Comparison of ENCODE assay signal across 18 cellular contexts in the genomic region with DNA sequence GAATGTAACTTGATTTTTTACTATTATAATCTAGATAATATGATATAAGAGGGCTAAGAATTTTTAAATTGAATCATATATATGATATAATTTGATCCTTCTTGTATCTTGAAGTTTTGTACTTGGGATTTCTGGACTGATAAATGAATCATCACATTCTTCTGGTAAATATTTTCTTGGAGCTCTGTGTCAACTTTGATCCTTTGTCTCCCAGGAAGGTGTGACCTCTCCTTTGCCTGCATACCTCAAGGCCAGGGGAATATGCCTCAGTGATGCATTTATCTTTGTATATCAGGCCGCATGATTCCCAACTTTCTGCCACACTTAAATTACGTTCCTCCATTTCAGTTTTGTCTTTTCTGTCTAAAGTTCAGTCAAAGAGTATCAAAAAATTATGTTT.
DNase-seq lines count a peak whose midpoint lies in the region; ATAC-seq, FAIRE-seq and TF ChIP-seq lines count a peak whose summit lies in the region.
"Had no signal": no experiment of that assay in that cellular context is flagged by ENCODE, and none has a peak within 500 bp of the region (broad histone marks: within the 10 kb centered on the region; RNA-seq: fewer than 3 reads in every experiment).

No MANE protein-coding gene starts in this region.

- 30% methylated on average over 2 of the region's 2 CpGs for WGBS in A549 (ENCODE audit: missing lambda C conversion rate)

- no peak for TF ChIP-seq POLR2A in A549 (IDR thresholded peaks at IDR 0.05; ENCODE audit: low read length)

- no peak overlapping the region for H3K27ac Mint-ChIP-seq in CD14-positive monocyte
- H3K27ac Mint-ChIP-seq: activated naive CD4-positive, alpha-beta T cell treated with anti-CD3 and anti-CD28 coated beads, Interleukin-2, amount 50 U/mL, for 72 hours had no signal

- H3K4me3 ChIP-seq in A549, result no peak overlapping the region
- H3K4me3 ChIP-seq: skin epidermis, tibial artery had no signal

- H3K27me3 Mint-ChIP-seq in CD14-positive monocyte (ENCODE audit: low read depth in 3 of 3), result no peaks in the 10 kb centered on the region

- H3K9me3 ChIP-seq in A549, result no peaks in the 10 kb centered on the region
- H3K9me3 ChIP-seq: tibial artery had no signal

- H3K27ac ChIP-seq in A549 (peak overlapping the region; percentile 54 to 84; a peak in 5 of 6 replicates), angular gyrus (ENCODE audit: low read depth, low read length) (peak overlapping the region; percentile 22)
- H3K27ac ChIP-seq: skin epidermis, tibial artery had no signal

- peaks cover 30 to 41% of the 10 kb centered on the region in 2 donors for H3K36me3 Mint-ChIP-seq in CD14-positive monocyte
- H3K36me3 Mint-ChIP-seq: activated naive CD4-positive, alpha-beta T cell treated with anti-CD3 and anti-CD28 coated beads, Interleukin-2, amount 50 U/mL, for 72 hours had no signal

- peaks cover 53% of the 10 kb centered on the region for H3K4me1 Mint-ChIP-seq in CD14-positive monocyte

- ATAC-seq in A549 (peak; percentile 56 to 72; a peak in 4 of 6 replicates), GM18511 (IDR thresholded peaks at IDR 0.05; ENCODE audit: unreplicated experiment) (no peak), left cardiac atrium (no peak), HG03565 (IDR thresholded peaks at IDR 0.05; ENCODE audit: unreplicated experiment) (no peak)
- ATAC-seq: activated naive CD4-positive, alpha-beta T cell treated with anti-CD3 and anti-CD28 coated beads, Interleukin-2, amount 50 U/mL, for 72 hours; activated T-cell treated with anti-CD3 and anti-CD28 coated beads, Interleukin-2, amount 50 U/mL, for 4 hours had no signal

- FAIRE-seq in A549 (lab: Jason Lieb, UNC) (peak; percentile 77), HTR-8/SVneo (lab: Jason Lieb, UNC) (peak; percentile 52)

- peak overlapping the region; percentile 67 for H3K4me2 ChIP-seq in A549

- H3K4me1 ChIP-seq in A549, result peaks cover 46% of the 10 kb centered on the region

- CTCF ChIA-PET in A549 (lab: Yijun Ruan, JAX), result interaction anchor here (0.5 to 1.7 kb wide), 2 partner anchors 11 to 298 kb away, joined by 4 to 6 read pairs; no protein-coding TSS in a partner anchor

- DNase-seq in A549 (ENCODE audit: low read depth in 1 of 2, low spot score in 1 of 2) (peak; percentile 46 to 62), HTR-8/SVneo (ENCODE audit: insufficient read length, low spot score) (peak; percentile 36), kidney tubule cell (ENCODE audit: low spot score) (peak; percentile 85), CD14-positive monocyte (ENCODE audit: low spot score) (no peak), left cardiac atrium (no peak)
- DNase-seq: 8988T; activated T-cell treated with anti-CD3 and anti-CD28 coated beads, Interleukin-2, amount 50 U/mL, for 4 hours; central memory CD4-positive, alpha-beta T cell; effector CD8-positive, alpha-beta T cell; hippocampal formation; NCI-H1105; NCI-H526 treated with DMSO at 0.1 percent for 48 hours; tibial artery had no signal

- POLR2A ChIA-PET in A549 (lab: Yijun Ruan, JAX), result no interaction called here

- TF ChIP-seq EP300 in A549 (IDR thresholded peaks at IDR 0.05), result no peak

- TF ChIP-seq RAD21 in A549 (conservative IDR thresholded peaks at IDR 0.05 in 1 of 2, IDR thresholded peaks at IDR 0.05 in 1 of 2), result no peak

- TF ChIP-seq CTCF in A549 (IDR thresholded peaks at IDR 0.05) (no peak), CD14-positive monocyte (IDR thresholded peaks at IDR 0.05) (no peak)

- peaks cover 0 to 2% (median 0%) of the 10 kb centered on the region in 7 donors for H3K9me3 Mint-ChIP-seq in CD14-positive monocyte
- H3K9me3 Mint-ChIP-seq: activated naive CD4-positive, alpha-beta T cell treated with anti-CD3 and anti-CD28 coated beads, Interleukin-2, amount 50 U/mL, for 72 hours; activated T-cell treated with anti-CD3 and anti-CD28 coated beads, Interleukin-2, amount 50 U/mL, for 4 hours had no signal

- H3K4me3 Mint-ChIP-seq in CD14-positive monocyte, result no peak overlapping the region
- H3K4me3 Mint-ChIP-seq: activated T-cell treated with anti-CD3 and anti-CD28 coated beads, Interleukin-2, amount 50 U/mL, for 4 hours had no signal

- intact Hi-C loops in CD14-positive monocyte (cut with micrococcal nuclease) (loop anchor here in 1 of 2 donors (10.0 kb wide), 1 partner anchor 102 kb away; a partner anchor contains a TSS), left cardiac atrium (cut with DNase I) (no loop called here)

TF ChIP-seq in A549, 52 proteins besides CTCF, POLR2A, EP300 and RAD21:
- 0 out of 2 replicates have a peak, but pooled peaks have one; percentile 25 for TF ChIP-seq GATA3 (IDR thresholded peaks at IDR 0.05; ENCODE audit: borderline replicate concordance)
- TF ChIP-seq, protein P1, sequence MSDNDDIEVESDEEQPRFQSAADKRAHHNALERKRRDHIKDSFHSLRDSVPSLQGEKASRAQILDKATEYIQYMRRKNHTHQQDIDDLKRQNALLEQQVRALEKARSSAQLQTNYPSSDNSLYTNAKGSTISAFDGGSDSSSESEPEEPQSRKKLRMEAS (IDR thresholded peaks at IDR 0.05), result peak; percentile 37; the same call in 1 of the 2 replicates
- no peak for TF ChIP-seq FOSL2 (IDR thresholded peaks at IDR 0.05)
- TF ChIP-seq FOSL2 (CRISPR knock-in tag; IDR thresholded peaks at IDR 0.05), result peak; percentile 56
- TF ChIP-seq, protein P2, sequence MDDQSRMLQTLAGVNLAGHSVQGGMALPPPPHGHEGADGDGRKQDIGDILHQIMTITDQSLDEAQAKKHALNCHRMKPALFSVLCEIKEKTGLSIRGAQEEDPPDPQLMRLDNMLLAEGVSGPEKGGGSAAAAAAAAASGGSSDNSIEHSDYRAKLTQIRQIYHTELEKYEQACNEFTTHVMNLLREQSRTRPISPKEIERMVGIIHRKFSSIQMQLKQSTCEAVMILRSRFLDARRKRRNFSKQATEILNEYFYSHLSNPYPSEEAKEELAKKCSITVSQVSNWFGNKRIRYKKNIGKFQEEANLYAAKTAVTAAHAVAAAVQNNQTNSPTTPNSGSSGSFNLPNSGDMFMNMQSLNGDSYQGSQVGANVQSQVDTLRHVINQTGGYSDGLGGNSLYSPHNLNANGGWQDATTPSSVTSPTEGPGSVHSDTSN (IDR thresholded peaks at IDR 0.05), result no peak

Comparison
In these comparisons a context has a peak if more than half of its experiments do, and no peak if none do; other contexts are left out.
1. ATAC-seq: peak in A549 (2 of 2); none in GM18511 (single experiment), left cardiac atrium (0 of 2) and HG03565 (single experiment).
2. DNase-seq: peak in A549 (2 of 2), HTR-8/SVneo (single experiment) and kidney tubule cell (single experiment); none in CD14-positive monocyte (single experiment) and left cardiac atrium (single experiment).